Comparison of ENCODE assay signal across 1 cellular context in genomic region chr12:55676707-55677106, GRCh38.
A peak's percentile ranks its signal among the peaks of the same experiment; 100 is the strongest.
TF ChIP-seq lines count a peak whose summit lies in the region.

No MANE protein-coding gene starts in this region.

TF ChIP-seq in IMR-90, 13 proteins besides CTCF, POLR2A, EP300 and RAD21:
- TF ChIP-seq CEBPB (IDR thresholded peaks at IDR 0.05; ENCODE audit: low read depth, low read length) (peak; percentile 45), RCOR1 (IDR thresholded peaks at IDR 0.05; ENCODE audit: insufficient replicate concordance, low read length) (no peak), ELK1 (IDR thresholded peaks at IDR 0.05; ENCODE audit: borderline replicate concordance, low read depth, low read length) (no peak), SMC3 (IDR thresholded peaks at IDR 0.05; ENCODE audit: low read depth, low read length) (no peak)
TF ChIP-seq in IMR-90: peak in this region for 1.
